18 cellular contexts compared by ENCODE assay signal in the genomic region with DNA sequence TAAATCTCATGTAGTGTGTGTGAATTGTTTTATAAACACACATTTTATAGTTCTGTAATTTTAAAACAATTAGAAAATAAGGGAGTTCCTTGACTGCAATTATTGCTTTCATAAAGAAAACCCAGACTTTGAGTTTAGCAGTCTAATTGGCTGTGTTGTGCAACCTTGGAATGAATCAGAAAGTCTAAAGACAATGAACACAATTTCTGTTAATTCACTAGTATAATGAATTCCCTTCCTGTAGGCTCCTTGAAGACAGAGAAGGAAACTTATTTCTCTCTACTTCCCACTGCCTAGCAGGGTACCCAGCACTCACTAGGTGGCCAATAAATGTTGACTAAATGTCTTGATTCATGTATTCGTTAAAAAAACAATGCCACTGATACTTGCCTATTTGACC.
"Had no signal": no experiment of that assay in that cellular context is flagged by ENCODE, and none has a peak within 500 bp of the region (broad histone marks: within the 10 kb centered on the region; RNA-seq: fewer than 3 reads in every experiment).

No MANE protein-coding gene starts in this region.

- H3K27me3 Mint-ChIP-seq: brain had no signal

- H3K36me3 Mint-ChIP-seq: activated CD4-positive, alpha-beta memory T cell treated with anti-CD3 and anti-CD28 coated beads for 36 hours; activated naive CD8-positive, alpha-beta T cell; natural killer cell had no signal

- H3K9me3 Mint-ChIP-seq: activated CD4-positive, alpha-beta memory T cell treated with anti-CD3 and anti-CD28 coated beads for 36 hours; activated T-helper 1 cell treated with anti-CD3 and anti-CD28 coated beads, Interleukin-12 subunit alpha, Interleukin-12 subunit beta, Interleukin-2, Interleukin-4 antibody, amounts not matched to agents 30 ng/mL and 10 ng/mL and 1 ng/mL, durations not matched to agents 14 hours and 24 hours and 36 hours; brain; central memory CD8-positive, alpha-beta T cell; natural killer cell had no signal

- H3K4me3 Mint-ChIP-seq: activated CD4-positive, alpha-beta memory T cell treated with anti-CD3 and anti-CD28 coated beads for 36 hours; activated naive CD8-positive, alpha-beta T cell; activated T-helper 1 cell treated with anti-CD3 and anti-CD28 coated beads, Interleukin-12 subunit alpha, Interleukin-12 subunit beta, Interleukin-2, Interleukin-4 antibody, amounts not matched to agents 30 ng/mL and 10 ng/mL and 1 ng/mL, durations not matched to agents 14 hours and 24 hours and 36 hours; brain; central memory CD8-positive, alpha-beta T cell; natural killer cell had no signal

- H3K27ac Mint-ChIP-seq: activated CD4-positive, alpha-beta memory T cell treated with anti-CD3 and anti-CD28 coated beads for 36 hours; activated naive CD8-positive, alpha-beta T cell; activated T-helper 1 cell treated with anti-CD3 and anti-CD28 coated beads, Interleukin-12 subunit alpha, Interleukin-12 subunit beta, Interleukin-2, Interleukin-4 antibody, amounts not matched to agents 30 ng/mL and 10 ng/mL and 1 ng/mL, durations not matched to agents 14 hours and 24 hours and 36 hours; brain; natural killer cell had no signal

- DNase-seq: activated CD4-positive, alpha-beta memory T cell treated with anti-CD3 and anti-CD28 coated beads for 36 hours; activated CD4-positive, alpha-beta T cell treated with anti-CD3 and anti-CD28 coated beads for 4 hours; activated gamma-delta T cell treated with Interleukin-2 at 50 U/mL for 16 hours; activated T-cell treated with anti-CD3 and anti-CD28 coated beads for 4 hours; colonic mucosa; erythroblast; natural killer cell; ovary; psoas muscle; stimulated activated naive CD4-positive, alpha-beta T cell; SW 1271; T-helper 2 cell; thyroid gland had no signal

- H3K36me3 ChIP-seq: colonic mucosa, ovary, thyroid gland had no signal

- H3K9me3 ChIP-seq: colonic mucosa, ovary, psoas muscle, thyroid gland had no signal

- H3K27ac ChIP-seq: colonic mucosa, ovary, psoas muscle, thyroid gland had no signal

- H3K27me3 ChIP-seq: colonic mucosa, ovary, thyroid gland had no signal

- H3K4me1 ChIP-seq: colonic mucosa had no signal

- H3K4me1 Mint-ChIP-seq: central memory CD8-positive, alpha-beta T cell had no signal

- H3K4me3 ChIP-seq: colonic mucosa, ovary, psoas muscle, thyroid gland had no signal

- ATAC-seq: natural killer cell, psoas muscle, sciatic nerve had no signal
